Comparison of ENCODE assay signal across 8 cellular contexts in the genomic region with DNA sequence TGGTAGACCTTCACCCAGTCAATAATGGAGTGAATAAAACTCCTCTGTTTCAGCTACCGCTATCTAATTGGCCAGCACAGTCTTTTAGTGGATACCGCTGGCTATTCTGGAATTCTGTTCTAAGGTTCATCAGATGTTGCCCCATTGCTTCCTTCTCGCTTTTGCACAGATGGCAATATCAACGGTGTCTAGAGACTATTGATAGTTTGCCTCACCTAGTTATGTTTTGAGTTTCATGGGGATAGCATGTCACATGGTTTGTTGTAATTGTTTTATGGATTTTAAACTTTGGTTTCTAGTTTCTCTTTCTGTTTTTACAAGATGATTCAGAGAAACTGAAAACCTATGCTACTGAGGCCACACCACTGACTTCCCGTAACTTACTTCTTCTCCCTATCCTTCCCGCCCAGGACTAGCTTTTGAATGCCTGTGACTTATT. TPM values are rescaled to one million over a fixed set of nuclear protein-coding genes. Genes with fewer than 3 reads are reported as not detected.
DNase-seq lines count a peak whose midpoint lies in the region; ATAC-seq and TF ChIP-seq lines count a peak whose summit lies in the region.

No MANE protein-coding gene starts in this region.

- H3K4me1 ChIP-seq in mucosa of descending colon (ENCODE audit: low read depth) = peaks cover 13% of the 10 kb centered on the region
- H3K4me1 ChIP-seq in gastroesophageal sphincter = peaks cover 4 to 64% (median 7%) of the 10 kb centered on the region in 3 donors

- intact Hi-C loops in mucosa of descending colon (cut with DNase I, micrococcal nuclease) = no loop called here
- intact Hi-C loops in posterior vena cava (cut with DNase I) = no loop called here

- no peaks in the 10 kb centered on the region for H3K36me3 ChIP-seq in mucosa of descending colon (ENCODE audit: low read depth)
- peaks cover 0 to 3% of the 10 kb centered on the region in 2 donors for H3K36me3 ChIP-seq in gastroesophageal sphincter

- H3K9me3 ChIP-seq in mucosa of descending colon (no peaks in the 10 kb centered on the region), gastroesophageal sphincter (no peaks in the 10 kb centered on the region)

- H3K27ac ChIP-seq in gastroesophageal sphincter = no peak overlapping the region

- 78 to 83% methylated on average over 6 of the region's 6 CpGs for WGBS in gastroesophageal sphincter (ENCODE audit: low coverage in 1 of 2), 2 donors

- H3K4me3 ChIP-seq in GM08714 (ENCODE audit: low read length) = peak overlapping the region; percentile 90
- H3K4me3 ChIP-seq in mucosa of descending colon = no peak overlapping the region
- H3K4me3 ChIP-seq in gastroesophageal sphincter = no peak overlapping the region

- TF ChIP-seq CTCF in mucosa of descending colon (IDR thresholded peaks at IDR 0.05) = no peak
- TF ChIP-seq CTCF in gastroesophageal sphincter (IDR thresholded peaks at IDR 0.05) = no peak

- DNase-seq in LHCN-M2 (ENCODE audit: low read depth) (peak; percentile 69), amniotic epithelial cell (ENCODE audit: low read depth) (peak; percentile 32), mucosa of descending colon (peak in 1 of 3 donors; percentile 53), NCI-H2107 (lab: John Stamatoyannopoulos, UW) (no peak), posterior vena cava (ENCODE audit: low spot score) (no peak)

- ATAC-seq in GM21723 (IDR thresholded peaks at IDR 0.05; ENCODE audit: unreplicated experiment) = peak; percentile 67
- peak; percentile 71 for ATAC-seq in mucosa of descending colon
- ATAC-seq in gastroesophageal sphincter = no peak

- no peak for TF ChIP-seq POLR2A in gastroesophageal sphincter (IDR thresholded peaks at IDR 0.05)

- H3K27me3 ChIP-seq in gastroesophageal sphincter = no peaks in the 10 kb centered on the region

- no peak for TF ChIP-seq EP300 in gastroesophageal sphincter (IDR thresholded peaks at IDR 0.05)

RNA-seq across cellular contexts. Expression of a gene that starts 2.0 kb away (rescaled TPM):
- total RNA-seq in LHCN-M2 (2014; rRNA removed) (18.6 and 27.8 TPM in 2 replicates), mucosa of descending colon (10 to 100 TPM; 57.3 to 60.7 (median 59.4) TPM), posterior vena cava (10 to 100 TPM; 41.3 to 42.0 TPM), gastroesophageal sphincter (10 to 100 TPM; 29.5 to 54.6 (median 38.2) TPM)
- polyA plus RNA-seq in LHCN-M2 (2012) = 3.7 TPM

Comparison
In these comparisons a context has a peak if more than half of its experiments do, and no peak if none do; other contexts are left out.
1. DNase-seq: peak in LHCN-M2 (single experiment) and amniotic epithelial cell (single experiment); none in NCI-H2107 (single experiment) and posterior vena cava (single experiment).